ENCODE assay signal across 13 cellular contexts in the genomic region with DNA sequence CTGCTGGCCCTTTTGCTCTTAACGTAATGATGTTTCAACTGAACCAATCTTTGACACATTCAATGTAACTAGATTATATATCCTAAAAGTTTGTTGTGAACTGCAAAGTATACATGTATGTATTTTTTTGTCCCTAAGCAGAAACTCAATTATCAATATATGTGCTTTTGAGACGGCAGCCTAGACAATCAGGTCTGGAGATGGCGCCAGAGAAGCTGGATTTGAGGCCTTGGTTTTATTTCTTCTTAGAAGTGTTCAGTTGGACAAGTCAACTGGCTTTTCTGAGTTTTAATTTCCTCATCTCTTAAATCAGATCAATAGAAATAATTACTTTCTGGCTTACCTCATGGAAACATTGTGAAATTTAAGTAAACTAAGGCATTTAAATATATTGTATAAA.
DNase-seq lines count a peak whose midpoint lies in the region; ATAC-seq and TF ChIP-seq lines count a peak whose summit lies in the region.
"Had no signal": no experiment of that assay in that cellular context is flagged by ENCODE, and none has a peak within 500 bp of the region (broad histone marks: within the 10 kb centered on the region; RNA-seq: fewer than 3 reads in every experiment).

No MANE protein-coding gene starts in this region.

- H3K4me3 ChIP-seq in BE2C (ENCODE audit: low read depth, low read length) (no peak overlapping the region), brain microvascular endothelial cell (ENCODE audit: low read depth, low read length) (no peak overlapping the region), esophagus squamous epithelium (no peak overlapping the region)

- TF ChIP-seq CTCF in BE2C (IDR thresholded peaks at IDR 0.05; ENCODE audit: low read depth, low read length) (peak; percentile 49), LNCAP (IDR thresholded peaks at IDR 0.05) (peak; percentile 39; the same call in 1 of the 2 replicates), brain microvascular endothelial cell (IDR thresholded peaks at IDR 0.05; ENCODE audit: low read depth, low read length, missing control alignments) (peak; percentile 50), esophagus squamous epithelium (IDR thresholded peaks at IDR 0.05) (peak in 3 of 6 experiments; percentile 14 to 33 (median 24))

- ATAC-seq in GM18502 (IDR thresholded peaks at IDR 0.05; ENCODE audit: poor library complexity, unreplicated experiment), result no peak
- ATAC-seq: activated CD4-positive, CD25-positive, alpha-beta regulatory T cell treated with anti-CD3 and anti-CD28 coated beads, Interleukin-2, amount 50 U/mL, for 24 hours; naive thymus-derived CD4-positive, alpha-beta T cell; stimulated activated naive B cell treated with anti-CD40 and anti-IgM and Interleukin-4, amounts not matched to agents 10 μg/mL and 1 μg/mL and 100 μg/mL, for 72 hours had no signal

- H3K36me3 ChIP-seq in BE2C (no peaks in the 10 kb centered on the region), brain microvascular endothelial cell (replicated peaks) (no peaks in the 10 kb centered on the region), esophagus squamous epithelium (no peaks in the 10 kb centered on the region)

- peak; percentile 23 for DNase-seq in BE2C
- DNase-seq in brain microvascular endothelial cell, result no peak
- DNase-seq in left kidney (ENCODE audit: low read depth, low spot score), result peak; percentile 3
- no peak for DNase-seq in NCI-H69 (lab: John Stamatoyannopoulos, UW)
- no peak for DNase-seq in esophagus squamous epithelium (lab: John Stamatoyannopoulos, UW)
- no peak for DNase-seq in KG1 (lab: John Stamatoyannopoulos, UW)
- DNase-seq: CD4-positive, CD25-positive, alpha-beta regulatory T cell; naive thymus-derived CD4-positive, alpha-beta T cell; NCI-H1694; stimulated activated naive B cell treated with anti-CD40 and anti-IgM and Interleukin-4, amounts not matched to agents 10 μg/mL and 1 μg/mL and 100 μg/mL, for 72 hours had no signal

- H3K27me3 ChIP-seq in BE2C (no peaks in the 10 kb centered on the region), brain microvascular endothelial cell (replicated peaks) (no peaks in the 10 kb centered on the region), esophagus squamous epithelium (no peaks in the 10 kb centered on the region)

- H3K27ac ChIP-seq in brain microvascular endothelial cell (no peak overlapping the region), esophagus squamous epithelium (no peak overlapping the region)

- in situ Hi-C loops in brain microvascular endothelial cell (cut with HindIII; ENCODE audit: low pct_ligation_motif_present, low sequenced_read_pairs), result no loop called here

- H3K9me3 ChIP-seq in BE2C (no peaks in the 10 kb centered on the region), esophagus squamous epithelium (no peaks in the 10 kb centered on the region)

- no peak for TF ChIP-seq POLR2A in esophagus squamous epithelium (IDR thresholded peaks at IDR 0.05)

- WGBS in esophagus squamous epithelium, 2 donors, result 55 to 66% methylated on average over 3 of the region's 3 CpGs

- intact Hi-C loops in esophagus squamous epithelium (cut with DNase I), result no loop called here

- no peaks in the 10 kb centered on the region for H3K4me1 ChIP-seq in BE2C
- no peaks in the 10 kb centered on the region for H3K4me1 ChIP-seq in esophagus squamous epithelium

Comparison
In these comparisons a context has a peak if more than half of its experiments do, and no peak if none do; other contexts are left out.
1. DNase-seq: peak in BE2C (single experiment) and left kidney (single experiment); none in brain microvascular endothelial cell (single experiment), NCI-H69 (single experiment), esophagus squamous epithelium (single experiment) and KG1 (single experiment).